ENCODE assay signal across 11 cellular contexts in genomic region chr3:141845407-141846049, GRCh38. TPM values are rescaled to one million over a fixed set of nuclear protein-coding genes. Genes with fewer than 3 reads are reported as not detected.
DNase-seq lines count a peak whose midpoint lies in the region; FAIRE-seq and TF ChIP-seq lines count a peak whose summit lies in the region.
"Had no signal": no experiment of that assay in that cellular context is flagged by ENCODE, and none has a peak within 500 bp of the region (broad histone marks: within the 10 kb centered on the region; RNA-seq: fewer than 3 reads in every experiment).

No MANE protein-coding gene starts in this region.

- H3K4me3 Mint-ChIP-seq in activated naive CD4-positive, alpha-beta T cell treated with anti-CD3 and anti-CD28 coated beads, Interleukin-2, amount 10 ng/mL, durations not matched to agents 7 days and 5 days = no peak overlapping the region
- no peak overlapping the region for H3K4me3 Mint-ChIP-seq in nephron progenitor cell

- H3K4me3 ChIP-seq in Peyer's patch = no peak overlapping the region

- FAIRE-seq in GM12892 (lab: Jason Lieb, UNC) = no peak

- DNase-seq in ELF-1 (ENCODE audit: low read depth, low spot score) (peak; percentile 64), Peyer's patch (peak in 2 of 3 donors; percentile 49 to 55), nephron progenitor cell (peak; percentile 9), hepatic stellate cell (ENCODE audit: low spot score) (no peak), NCI-H2081 treated with DMSO at 0.1 percent for 48 hours (lab: John Stamatoyannopoulos, UW) (no peak), GM12892 (ENCODE audit: insufficient read length) (no peak), SW480 (ENCODE audit: low spot score) (no peak)
- DNase-seq in activated naive CD4-positive, alpha-beta T cell treated with anti-CD3 and anti-CD28 coated beads, Interleukin-2, amount 10 ng/mL, durations not matched to agents 7 days and 5 days = peak; percentile 47
- DNase-seq: NCI-H2107, SHP77 treated with DMSO at 0.1 percent for 48 hours had no signal

- TF ChIP-seq POLR2A in Peyer's patch (IDR thresholded peaks at IDR 0.05) (no peak), GM12892 (IDR thresholded peaks at IDR 0.05; ENCODE audit: low read depth, low read length) (no peak)

- H3K4me1 ChIP-seq in Peyer's patch = no peaks in the 10 kb centered on the region

- no peaks in the 10 kb centered on the region for H3K36me3 ChIP-seq in Peyer's patch

- no peak for TF ChIP-seq CTCF in Peyer's patch (IDR thresholded peaks at IDR 0.05)
- TF ChIP-seq CTCF in nephron progenitor cell (IDR thresholded peaks at IDR 0.05) = peak; percentile 21

- H3K9me3 ChIP-seq in Peyer's patch = no peaks in the 10 kb centered on the region

- peaks cover 13% of the 10 kb centered on the region for H3K4me1 Mint-ChIP-seq in activated naive CD4-positive, alpha-beta T cell treated with anti-CD3 and anti-CD28 coated beads, Interleukin-2, amount 10 ng/mL, durations not matched to agents 7 days and 5 days
- no peaks in the 10 kb centered on the region for H3K4me1 Mint-ChIP-seq in nephron progenitor cell

- no peaks in the 10 kb centered on the region for H3K27me3 Mint-ChIP-seq in activated naive CD4-positive, alpha-beta T cell treated with anti-CD3 and anti-CD28 coated beads, Interleukin-2, amount 10 ng/mL, durations not matched to agents 7 days and 5 days
- peaks cover 5% of the 10 kb centered on the region for H3K27me3 Mint-ChIP-seq in nephron progenitor cell (ENCODE audit: low read depth, poor library complexity)

- no peaks in the 10 kb centered on the region for H3K27me3 ChIP-seq in Peyer's patch

- CTCF ChIA-PET in activated naive CD4-positive, alpha-beta T cell treated with anti-CD3 and anti-CD28 coated beads, Interleukin-2, amount 10 ng/mL, durations not matched to agents 7 days and 5 days (lab: Charles Lee) = interaction anchor here (0.7 to 1.5 kb wide), 2 partner anchors 63 to 117 kb away, joined by 3 read pairs; no protein-coding TSS in a partner anchor

- no peak overlapping the region for H3K27ac Mint-ChIP-seq in activated naive CD4-positive, alpha-beta T cell treated with anti-CD3 and anti-CD28 coated beads, Interleukin-2, amount 10 ng/mL, durations not matched to agents 7 days and 5 days
- H3K27ac Mint-ChIP-seq in nephron progenitor cell = no peak overlapping the region

- no peaks in the 10 kb centered on the region for H3K9me3 Mint-ChIP-seq in activated naive CD4-positive, alpha-beta T cell treated with anti-CD3 and anti-CD28 coated beads, Interleukin-2, amount 10 ng/mL, durations not matched to agents 7 days and 5 days
- H3K9me3 Mint-ChIP-seq in nephron progenitor cell = no peaks in the 10 kb centered on the region

- peak overlapping the region in 2 of 4 donors; percentile 13 to 49 for H3K27ac ChIP-seq in Peyer's patch
- H3K27ac ChIP-seq: HL-60 had no signal

- no peaks in the 10 kb centered on the region for H3K36me3 Mint-ChIP-seq in activated naive CD4-positive, alpha-beta T cell treated with anti-CD3 and anti-CD28 coated beads, Interleukin-2, amount 10 ng/mL, durations not matched to agents 7 days and 5 days
- no peaks in the 10 kb centered on the region for H3K36me3 Mint-ChIP-seq in nephron progenitor cell (ENCODE audit: low read depth)

RNA-seq across cellular contexts. Expression of gene ATP1B3, which starts 30.9 kb away (rescaled TPM):
- total RNA-seq in Peyer's patch = 100 to 1,000 TPM in 3 of 4 donors, 10 to 100 TPM in 1; 48.7 to 270 (median 228) TPM
- polyA plus RNA-seq in GM12892 (2012; ENCODE audit: missing spikeins) = 95.6 TPM

Comparison
In these comparisons a context has a peak if more than half of its experiments do, and no peak if none do; other contexts are left out.
1. DNase-seq: peak in ELF-1 (single experiment), Peyer's patch (2 of 3), activated naive CD4-positive, alpha-beta T cell treated with anti-CD3 and anti-CD28 coated beads, Interleukin-2, amount 10 ng/mL, durations not matched to agents 7 days and 5 days (single experiment) and nephron progenitor cell (single experiment); none in hepatic stellate cell (single experiment), NCI-H2081 treated with DMSO at 0.1 percent for 48 hours (single experiment), GM12892 (single experiment) and SW480 (single experiment).